Comparison of ENCODE assay signal across 8 cellular contexts in genomic region chr6:85449388-85449817, GRCh38. TPM values are rescaled to one million over a fixed set of nuclear protein-coding genes. Genes with fewer than 3 reads are reported as not detected.
DNase-seq lines count a peak whose midpoint lies in the region; ATAC-seq and TF ChIP-seq lines count a peak whose summit lies in the region.

No MANE protein-coding gene starts in this region.

- intact Hi-C loops in IMR-90 (cut with micrococcal nuclease) (loop anchor here (1.0 to 2.0 kb wide), 4 partner anchors 27 to 94 kb away; no protein-coding TSS in a partner anchor), left cardiac atrium (cut with DNase I) (no loop called here)

- H2AK9ac ChIP-seq in IMR-90 (replicated peaks; ENCODE audit: low read depth, low read length, poor library complexity): peak overlapping the region; percentile 83

- no peak overlapping the region; the same call in 1 of the 2 replicates for H2BK20ac ChIP-seq in IMR-90 (ENCODE audit: low read depth, low read length)

- H3K9me3 Mint-ChIP-seq in activated naive CD4-positive, alpha-beta T cell treated with anti-CD3 and anti-CD28 coated beads, Interleukin-2, amount 50 U/mL, for 72 hours: no peaks in the 10 kb centered on the region

- in situ Hi-C loops in IMR-90 (cut with MboI; ENCODE audit: low sequenced_read_pairs): loop anchor here (5.0 kb wide), 1 partner anchor 42 kb away; no protein-coding TSS in a partner anchor

- H3K23ac ChIP-seq in IMR-90 (ENCODE audit: low read depth, low read length): peak overlapping the region; percentile 98

- CTCF ChIA-PET in IMR-90 (lab: Yijun Ruan, JAX): interaction anchor here (0.6 to 1.8 kb wide), 4 partner anchors 34 to 94 kb away, joined by 3 to 12 read pairs (median 6); no protein-coding TSS in a partner anchor

- H3K27ac Mint-ChIP-seq in activated naive CD4-positive, alpha-beta T cell treated with anti-CD3 and anti-CD28 coated beads, Interleukin-2, amount 50 U/mL, for 72 hours: peak overlapping the region in 1 of 2 donors; percentile 90

- BruUV-seq in IMR-90 (replicated peaks; lab: Mats Ljungman, UMichigan): no TSS peak

- DNase-seq in EL (peak; percentile 90), IMR-90 (peak; percentile 85), left cardiac atrium (peak; percentile 42), retinal pigment epithelial cell (ENCODE audit: low read depth) (no peak), NCI-H2081 treated with DMSO at 0.1 percent for 48 hours (lab: John Stamatoyannopoulos, UW) (no peak), 8988T (no peak)
- DNase-seq in activated naive CD4-positive, alpha-beta T cell treated with anti-CD3 and anti-CD28 coated beads, Interleukin-2, amount 50 U/mL, for 72 hours (ENCODE audit: low spot score in 2 of 2): peak in 1 of 2 donors; percentile 21

- WGBS in IMR-90 (ENCODE audit: extremely low coverage in 2 of 2, insufficient read length in 1 of 2), 2 experiments: 0% methylated on average over 11 of the region's 24 CpGs; no CpG with 5 or more reads in 1 of the 2 experiments

- H2BK120ac ChIP-seq in IMR-90 (ENCODE audit: low read depth, low read length): peak overlapping the region; percentile 86

- peaks cover 16 to 36% of the 10 kb centered on the region in 2 experiments for H3K79me1 ChIP-seq in IMR-90 (ENCODE audit: low read depth in 1 of 2, low read length in 2 of 2)

- peak overlapping the region; percentile 61; a peak in 3 of 4 replicates for H4K8ac ChIP-seq in IMR-90 (ENCODE audit: low read depth in 2 of 2, low read length in 2 of 2)

- ATAC-seq in GM21526 (IDR thresholded peaks at IDR 0.05; ENCODE audit: low FRiP score, unreplicated experiment): peak; percentile 51
- peak; percentile 66 for ATAC-seq in IMR-90 (ENCODE audit: low read depth)
- ATAC-seq in activated naive CD4-positive, alpha-beta T cell treated with anti-CD3 and anti-CD28 coated beads, Interleukin-2, amount 50 U/mL, for 72 hours: peak; percentile 75 to 79
- peak; percentile 54 to 80 for ATAC-seq in left cardiac atrium

- H3K9me1 ChIP-seq in IMR-90 (ENCODE audit: insufficient read depth, low read length): peaks cover 16% of the 10 kb centered on the region

- TF ChIP-seq CTCF in IMR-90 (conservative IDR thresholded peaks at IDR 0.05; ENCODE audit: low read depth, low read length) (no peak), retinal pigment epithelial cell (conservative IDR thresholded peaks at IDR 0.05; ENCODE audit: low read depth, low read length) (no peak)

- peak overlapping the region; percentile 97 for H2BK5ac ChIP-seq in IMR-90 (ENCODE audit: low read depth, low read length, poor library complexity, severe bottlenecking)

- H3K9me3 ChIP-seq in IMR-90 (ENCODE audit: control insufficient read depth, insufficient read depth, low read length): no peaks in the 10 kb centered on the region

- H3K27me3 ChIP-seq in IMR-90 (ENCODE audit: control insufficient read depth, insufficient read depth, low read length): no peaks in the 10 kb centered on the region

- no peak overlapping the region for H2AK5ac ChIP-seq in IMR-90 (ENCODE audit: low read depth, low read length)

- dilution Hi-C loops in IMR-90 (cut with HindIII; ENCODE audit: low sequenced_read_pairs, unreplicated experiment): no loop called here

- H3K4me3 ChIP-seq in IMR-90 (ENCODE audit: insufficient read depth, low read depth, low read length) (peak overlapping the region; percentile 97), retinal pigment epithelial cell (ENCODE audit: low read length) (peak overlapping the region; percentile 87)

- H3K27ac ChIP-seq in IMR-90 (ENCODE audit: insufficient read depth, low read length): peak overlapping the region; percentile 92

- H3K14ac ChIP-seq in IMR-90 (replicated peaks; ENCODE audit: low read depth, low read length): peak overlapping the region; percentile 80

- peak overlapping the region; percentile 89; the same call in 1 of the 3 replicates for H2BK15ac ChIP-seq in IMR-90 (ENCODE audit: low read depth, low read length)

- peaks cover 26% of the 10 kb centered on the region for H3K4me1 ChIP-seq in IMR-90 (ENCODE audit: control insufficient read depth, insufficient read depth, low read length)

- peak overlapping the region; percentile 88 for H2AFZ ChIP-seq in IMR-90 (replicated peaks; ENCODE audit: low read length, poor library complexity)

- peak; percentile 86 for TF ChIP-seq POLR2A in IMR-90 (IDR thresholded peaks at IDR 0.05; ENCODE audit: low read depth, low read length)

- peak overlapping the region; percentile 76 for H3K56ac ChIP-seq in IMR-90 (ENCODE audit: extremely low read depth, insufficient read depth, low read length)

- peaks cover 21% of the 10 kb centered on the region for H4K20me1 ChIP-seq in IMR-90 (ENCODE audit: insufficient read depth, low read length)

- H3K9ac ChIP-seq in IMR-90 (ENCODE audit: low read depth, low read length): peak overlapping the region; percentile 93

- H3K4me2 ChIP-seq in IMR-90 (ENCODE audit: low read depth, low read length): peak overlapping the region; percentile 98

- POLR2A ChIA-PET in IMR-90 (lab: Charles Lee; ENCODE audit: unreplicated experiment): interaction anchor here (0.9 to 3.8 kb wide), 6 partner anchors 9 to 195 kb away, joined by 3 to 40 read pairs (median 4); no protein-coding TSS in a partner anchor

- H4K91ac ChIP-seq in IMR-90 (ENCODE audit: insufficient read depth, low read depth, low read length): peak overlapping the region; percentile 30

- H4K5ac ChIP-seq in IMR-90 (ENCODE audit: low read depth, low read length): peak overlapping the region; percentile 73

- H3K4ac ChIP-seq in IMR-90 (ENCODE audit: low read depth, low read length): peak overlapping the region; percentile 76

- peaks cover 3% of the 10 kb centered on the region; the same call in 1 of the 2 replicates for H3K36me3 ChIP-seq in IMR-90 (ENCODE audit: control insufficient read depth, insufficient read depth, low read length)

- H3K36me3 Mint-ChIP-seq in activated naive CD4-positive, alpha-beta T cell treated with anti-CD3 and anti-CD28 coated beads, Interleukin-2, amount 50 U/mL, for 72 hours: peaks cover 11 to 22% of the 10 kb centered on the region in 2 donors

- TF ChIP-seq RAD21 in IMR-90 (IDR thresholded peaks at IDR 0.05; ENCODE audit: low read length): peak; percentile 13; the same call in 1 of the 2 replicates

- peak overlapping the region; percentile 87 for H3K18ac ChIP-seq in IMR-90 (ENCODE audit: low read depth, low read length)

TF ChIP-seq in IMR-90, 13 proteins besides CTCF, POLR2A, EP300 and RAD21:
- no peak for TF ChIP-seq CEBPB (IDR thresholded peaks at IDR 0.05; ENCODE audit: low read depth, low read length)
- peak; percentile 71; the same call in 1 of the 2 replicates for TF ChIP-seq BHLHE40 (IDR thresholded peaks at IDR 0.05; ENCODE audit: low read depth, low read length)
TF ChIP-seq in IMR-90: peak in this region for 1.

RNA-seq across cellular contexts. Expression of gene NT5E, which starts 0.5 kb away (rescaled TPM):
- 280 and 281 TPM in 2 replicates for total RNA-seq in IMR-90 (2012; rRNA removed)
- 153 and 178 TPM in 2 replicates for polyA plus RNA-seq in IMR-90 (2012; rRNA removed)
- 55.3 and 126 TPM in 2 replicates for polyA plus RNA-seq in IMR-90 (2012; cell fraction: cytosol; rRNA removed)
- 66.2 and 102 TPM in 2 replicates for polyA plus RNA-seq in IMR-90 (2012; cell fraction: nucleus; rRNA removed; ENCODE audit: low replicate concordance)
- total RNA-seq in activated naive CD4-positive, alpha-beta T cell treated with anti-CD3 and anti-CD28 coated beads, Interleukin-2, amount 50 U/mL, for 72 hours: under 1 TPM; 0.93 to 0.97 TPM
- total RNA-seq in left cardiac atrium: 10 to 100 TPM in 1 of 2 donors, 1 to 10 TPM in 1; 9.5 to 13.5 TPM

Comparison
In these comparisons a context has a peak if more than half of its experiments do, and no peak if none do; other contexts are left out.
1. DNase-seq: peak in EL (single experiment), IMR-90 (single experiment) and left cardiac atrium (single experiment); none in retinal pigment epithelial cell (single experiment), NCI-H2081 treated with DMSO at 0.1 percent for 48 hours (single experiment) and 8988T (single experiment).
2. RNA of gene NT5E, which starts 0.5 kb away (total RNA-seq): 280 to 281 TPM in IMR-90; 9.5 to 13.5 TPM in left cardiac atrium and 0.93 to 0.97 TPM in activated naive CD4-positive, alpha-beta T cell treated with anti-CD3 and anti-CD28 coated beads, Interleukin-2, amount 50 U/mL, for 72 hours; every median in the first group is over 10 times any median in the second.
3. Peak in every context shown above with its lines, with median percentiles within 50 percentile points of each other: ATAC-seq.